In genomic region chr2:62334440-62335058, GRCh38 we compare ENCODE assay signal across 14 cellular contexts.
DNase-seq lines count a peak whose midpoint lies in the region; ATAC-seq and TF ChIP-seq lines count a peak whose summit lies in the region.
"Had no signal": no experiment of that assay in that cellular context is flagged by ENCODE, and none has a peak within 500 bp of the region (broad histone marks: within the 10 kb centered on the region; RNA-seq: fewer than 3 reads in every experiment).

No MANE protein-coding gene starts in this region.

- no peaks in the 10 kb centered on the region for H3K27me3 ChIP-seq in CD8-positive, alpha-beta memory T cell (ENCODE audit: insufficient read depth, low read length, poor library complexity, severe bottlenecking)
- H3K27me3 ChIP-seq in tibial nerve (no peaks in the 10 kb centered on the region), hepatocyte (no peaks in the 10 kb centered on the region)
- H3K27me3 ChIP-seq: right atrium auricular region, testis had no signal

- TF ChIP-seq CTCF in endothelial cell (IDR thresholded peaks at IDR 0.05; ENCODE audit: unreplicated experiment) = no peak
- TF ChIP-seq CTCF in tibial nerve (IDR thresholded peaks at IDR 0.05) = no peak
- no peak for TF ChIP-seq CTCF in hepatocyte (IDR thresholded peaks at IDR 0.05; ENCODE audit: poor library complexity)

- H3K4me2 ChIP-seq in hepatocyte = no peak overlapping the region

- no peaks in the 10 kb centered on the region for H3K9me2 ChIP-seq in hepatocyte (replicated peaks; ENCODE audit: insufficient read depth)

- H3K79me2 ChIP-seq in hepatocyte = no peaks in the 10 kb centered on the region

- CTCF ChIA-PET in CD8-positive, alpha-beta memory T cell (lab: Charles Lee) = interaction anchor here (0.7 to 2.6 kb wide), 3 partner anchors 13 to 137 kb away, joined by 3 to 10 read pairs (median 4); no protein-coding TSS in a partner anchor

- H3K36me3 Mint-ChIP-seq in CD8-positive, alpha-beta memory T cell = no peaks in the 10 kb centered on the region
- no peaks in the 10 kb centered on the region for H3K36me3 Mint-ChIP-seq in endothelial cell (ENCODE audit: low read depth, unreplicated experiment)

- peak overlapping the region; percentile 55 to 98 (median 94) for H3K27ac Mint-ChIP-seq in CD8-positive, alpha-beta memory T cell
- no peak overlapping the region for H3K27ac Mint-ChIP-seq in endothelial cell (ENCODE audit: unreplicated experiment)

- no peak overlapping the region for H2AFZ ChIP-seq in hepatocyte

- peaks cover 4% of the 10 kb centered on the region for H3K4me1 ChIP-seq in CD8-positive, alpha-beta memory T cell (ENCODE audit: insufficient read depth, low read length)
- H3K4me1 ChIP-seq in tibial nerve (no peaks in the 10 kb centered on the region), hepatocyte (ENCODE audit: insufficient read depth) (peaks cover 12% of the 10 kb centered on the region)
- H3K4me1 ChIP-seq: right atrium auricular region, testis had no signal

- no peaks in the 10 kb centered on the region for H4K20me1 ChIP-seq in hepatocyte (ENCODE audit: insufficient read depth, poor library complexity, severe bottlenecking)

- POLR2A ChIA-PET in CD8-positive, alpha-beta memory T cell (lab: Charles Lee) = no interaction called here

- 91 to 92% methylated on average over 6 of the region's 6 CpGs for WGBS in tibial nerve, 2 donors
- WGBS in hepatocyte (ENCODE audit: low lambda C conversion rate, missing lambda C conversion rate) = 76% methylated on average over 6 of the region's 6 CpGs

- no peak for TF ChIP-seq EP300 in tibial nerve (IDR thresholded peaks at IDR 0.05)

- H3K9me3 ChIP-seq in CD8-positive, alpha-beta memory T cell (ENCODE audit: low read length) = no peaks in the 10 kb centered on the region
- no peaks in the 10 kb centered on the region for H3K9me3 ChIP-seq in tibial nerve
- H3K9me3 ChIP-seq in hepatocyte (ENCODE audit: low read depth) = no peaks in the 10 kb centered on the region
- H3K9me3 ChIP-seq: right atrium auricular region, testis had no signal

- DNase-seq in CD8-positive, alpha-beta memory T cell = no peak
- DNase-seq in endothelial cell (ENCODE audit: low spot score) = no peak
- DNase-seq in tibial nerve (ENCODE audit: low spot score in 2 of 2) = no peak
- no peak for DNase-seq in stimulated activated CD4-positive, alpha-beta T cell treated with anti-CD3 and anti-CD28 coated beads, Interleukin-4, amount 100 ng/mL, for 4 hours
- no peak for DNase-seq in HPDE6-E6E7 (ENCODE audit: extremely low spot score)
- no peak for DNase-seq in hepatocyte (ENCODE audit: low spot score)
- DNase-seq: activated T-cell treated with anti-CD3 and anti-CD28 coated beads, Interleukin-2, amount 50 U/mL, for 1 hour; head of caudate nucleus; mesenchymal stem cell; testis had no signal

- H3K36me3 ChIP-seq in CD8-positive, alpha-beta memory T cell (ENCODE audit: insufficient read depth, low read length) = no peaks in the 10 kb centered on the region
- H3K36me3 ChIP-seq in tibial nerve (no peaks in the 10 kb centered on the region), hepatocyte (replicated peaks; ENCODE audit: insufficient read depth, low read depth) (no peaks in the 10 kb centered on the region)
- H3K36me3 ChIP-seq: right atrium auricular region had no signal

- peak; percentile 70 for ATAC-seq in GM19035 (IDR thresholded peaks at IDR 0.05; ENCODE audit: unreplicated experiment)
- ATAC-seq in HG03064 (IDR thresholded peaks at IDR 0.05; ENCODE audit: low read depth, unreplicated experiment) = peak; percentile 50
- ATAC-seq: Right ventricle myocardium inferior had no signal

- H3K4me3 Mint-ChIP-seq in CD8-positive, alpha-beta memory T cell = peak overlapping the region in 2 of 7 donors; percentile 19 to 30
- peak overlapping the region; percentile 6 for H3K4me3 Mint-ChIP-seq in endothelial cell (ENCODE audit: unreplicated experiment)

- H3K9me3 Mint-ChIP-seq in CD8-positive, alpha-beta memory T cell = no peaks in the 10 kb centered on the region
- H3K9me3 Mint-ChIP-seq in endothelial cell (ENCODE audit: unreplicated experiment) = no peaks in the 10 kb centered on the region

- H3K27me3 Mint-ChIP-seq in CD8-positive, alpha-beta memory T cell = no peaks in the 10 kb centered on the region
- H3K27me3 Mint-ChIP-seq in endothelial cell (ENCODE audit: unreplicated experiment) = no peaks in the 10 kb centered on the region

- no peak overlapping the region for H3K4me3 ChIP-seq in CD8-positive, alpha-beta memory T cell (ENCODE audit: low read length)
- no peak overlapping the region for H3K4me3 ChIP-seq in tibial nerve
- H3K4me3 ChIP-seq in hepatocyte = no peak overlapping the region
- H3K4me3 ChIP-seq: right atrium auricular region, testis had no signal

- H3K4me1 Mint-ChIP-seq in CD8-positive, alpha-beta memory T cell = peaks cover 48 to 54% (median 52%) of the 10 kb centered on the region in 3 donors
- H3K4me1 Mint-ChIP-seq in endothelial cell (ENCODE audit: unreplicated experiment) = peaks cover 20% of the 10 kb centered on the region

- H3K27ac ChIP-seq in CD8-positive, alpha-beta memory T cell (ENCODE audit: low read depth, low read length) = no peak overlapping the region
- H3K27ac ChIP-seq in tibial nerve = no peak overlapping the region
- H3K27ac ChIP-seq in hepatocyte = no peak overlapping the region
- H3K27ac ChIP-seq: right atrium auricular region, testis had no signal

- no peak for TF ChIP-seq POLR2A in tibial nerve (IDR thresholded peaks at IDR 0.05)
